8 cellular contexts compared by ENCODE assay signal in genomic region chr1:192539450-192540132, GRCh38. TPM values are rescaled to one million over a fixed set of nuclear protein-coding genes. Genes with fewer than 3 reads are reported as not detected.
DNase-seq lines count a peak whose midpoint lies in the region; ATAC-seq, FAIRE-seq and TF ChIP-seq lines count a peak whose summit lies in the region.
"Had no signal": no experiment of that assay in that cellular context is flagged by ENCODE, and none has a peak within 500 bp of the region (broad histone marks: within the 10 kb centered on the region; RNA-seq: fewer than 3 reads in every experiment).

No MANE protein-coding gene starts in this region.

- H3K27ac ChIP-seq in GM23338 (ENCODE audit: low read depth) (peak overlapping the region; percentile 63), neural cell (ENCODE audit: low read length) (peak overlapping the region; percentile 17)

- peak; percentile 99 for TF ChIP-seq EP300 in neural cell (conservative IDR thresholded peaks at IDR 0.05; ENCODE audit: poor library complexity, severe bottlenecking)

- no peaks in the 10 kb centered on the region for H3K27me3 ChIP-seq in GM23338 (ENCODE audit: insufficient read depth)
- H3K27me3 ChIP-seq in neural cell (ENCODE audit: insufficient read depth, low read depth, low read length), result no peaks in the 10 kb centered on the region

- peaks cover 10% of the 10 kb centered on the region; the same call in 1 of the 2 replicates for H3K4me1 ChIP-seq in GM23338 (ENCODE audit: insufficient read depth)

- ATAC-seq in GM23338, result peak; percentile 80
- ATAC-seq in GM21390 (IDR thresholded peaks at IDR 0.05; ENCODE audit: unreplicated experiment), result no peak
- no peak for ATAC-seq in HG03432 (IDR thresholded peaks at IDR 0.05; ENCODE audit: unreplicated experiment)
- ATAC-seq in HG03521 (IDR thresholded peaks at IDR 0.05; ENCODE audit: unreplicated experiment), result no peak

- H3K36me3 ChIP-seq in GM23338 (ENCODE audit: insufficient read depth), result no peaks in the 10 kb centered on the region
- no peaks in the 10 kb centered on the region for H3K36me3 ChIP-seq in neural cell (ENCODE audit: insufficient read depth, low read length)

- TF ChIP-seq CTCF in GM23338 (conservative IDR thresholded peaks at IDR 0.05; ENCODE audit: low read depth in 2 of 2), result no peak
- TF ChIP-seq CTCF in neural cell (IDR thresholded peaks at IDR 0.05; ENCODE audit: poor library complexity, severe bottlenecking), result peak; percentile 20

- H3K27ac Mint-ChIP-seq in GM23338, result peak overlapping the region; percentile 94

- no peaks in the 10 kb centered on the region for H3F3A ChIP-seq in GM23338 (replicated peaks; ENCODE audit: low read depth)
- H3F3A ChIP-seq in neural cell (ENCODE audit: insufficient read depth, low read length, poor library complexity, severe bottlenecking), result no peaks in the 10 kb centered on the region

- H3K4me1 Mint-ChIP-seq in GM23338, result peaks cover 11% of the 10 kb centered on the region

- no peak overlapping the region for H3K4me3 Mint-ChIP-seq in GM23338

- no peaks in the 10 kb centered on the region for H3K27me3 Mint-ChIP-seq in GM23338 (ENCODE audit: insufficient read depth, low read depth, poor library complexity)

- H2AFZ ChIP-seq in GM23338 (no peak overlapping the region), neural cell (ENCODE audit: low read depth, low read length) (no peak overlapping the region)

- H3K9me3 Mint-ChIP-seq in GM23338, result peaks cover 5% of the 10 kb centered on the region; the same call in 1 of the 3 replicates

- H3K4me2 ChIP-seq in GM23338 (0 out of 2 replicates have a peak overlapping the region, but pooled peaks have one; percentile 3), neural cell (ENCODE audit: low read length) (peak overlapping the region; percentile 8)

- H3K4me3 ChIP-seq in GM23338 (no peak overlapping the region), neural cell (ENCODE audit: low read length) (no peak overlapping the region)

- FAIRE-seq in RCC 7860 (lab: Jason Lieb, UNC), result peak; percentile 80
- FAIRE-seq: colon had no signal

- H3K79me2 ChIP-seq in GM23338 (replicated peaks; ENCODE audit: insufficient read depth) (no peaks in the 10 kb centered on the region), neural cell (replicated peaks; ENCODE audit: insufficient read depth, low read length) (no peaks in the 10 kb centered on the region)

- peak; percentile 72 for DNase-seq in GM23338 (ENCODE audit: low spot score)
- peak; percentile 93 for DNase-seq in RCC 7860 (ENCODE audit: low spot score)
- peak; percentile 78 for DNase-seq in epidermal melanocyte (ENCODE audit: insufficient read length, low spot score)

- H3K9me3 ChIP-seq in neural cell (ENCODE audit: low read length), result no peaks in the 10 kb centered on the region

- no peaks in the 10 kb centered on the region for H3K9me2 ChIP-seq in GM23338 (ENCODE audit: insufficient read depth)
- no peaks in the 10 kb centered on the region for H3K9me2 ChIP-seq in neural cell (ENCODE audit: insufficient read depth, low read length)

- peak; percentile 44 for TF ChIP-seq RAD21 in neural cell (conservative IDR thresholded peaks at IDR 0.05)

- peaks cover 6% of the 10 kb centered on the region; the same call in 1 of the 3 replicates for H3K36me3 Mint-ChIP-seq in GM23338 (ENCODE audit: low read depth)

- H3K9ac ChIP-seq in neural cell (ENCODE audit: low read length), result no peak overlapping the region

- no peaks in the 10 kb centered on the region for H4K20me1 ChIP-seq in GM23338 (replicated peaks; ENCODE audit: insufficient read depth)
- H4K20me1 ChIP-seq in neural cell (ENCODE audit: insufficient read depth), result no peaks in the 10 kb centered on the region

TF ChIP-seq in GM23338, 12 proteins besides CTCF, POLR2A, EP300 and RAD21 (continues in another document):
- TF ChIP-seq POLR2AphosphoS5 (IDR thresholded peaks at IDR 0.05; ENCODE audit: low read depth), result no peak
- no peak for TF ChIP-seq JUNB (IDR thresholded peaks at IDR 0.05; ENCODE audit: unreplicated experiment)
- no peak for TF ChIP-seq REST (IDR thresholded peaks at IDR 0.05; ENCODE audit: unreplicated experiment)
- TF ChIP-seq ETS1 (IDR thresholded peaks at IDR 0.05), result no peak

TF ChIP-seq in neural cell, 6 proteins besides CTCF, POLR2A, EP300 and RAD21:
- TF ChIP-seq POLR2AphosphoS5 (IDR thresholded peaks at IDR 0.05) (peak; percentile 97), REST (IDR thresholded peaks at IDR 0.05; ENCODE audit: borderline replicate concordance) (peak; percentile 100), EZH2 (IDR thresholded peaks at IDR 0.05; ENCODE audit: borderline replicate concordance, insufficient read depth, low read length, poor library complexity, severe bottlenecking) (no peak), MXI1 (conservative IDR thresholded peaks at IDR 0.05; ENCODE audit: poor library complexity, severe bottlenecking) (peak; percentile 26), TAF1 (IDR thresholded peaks at IDR 0.05; ENCODE audit: low read depth) (no peak), SMC3 (conservative IDR thresholded peaks at IDR 0.05; ENCODE audit: poor library complexity) (no peak)

RNA-seq across cellular contexts. Expression of gene RGS1, which starts 36.0 kb away (rescaled TPM):
- not detected in 2 replicates for total RNA-seq in GM23338 (2014; rRNA removed; shearing (Covaris generic))
- not detected in 2 replicates for polyA plus RNA-seq in GM23338 (2016; fragmentation: Nextera tagmentation; extraction: Ambion mirVana)
- not detected in 2 replicates for polyA plus RNA-seq in neural cell
- polyA minus RNA-seq in neural cell, result not detected in 2 replicates
